In genomic region chr20:2871555-2872303, GRCh38 we compare ENCODE assay signal across 1 cellular context.
A peak's percentile ranks its signal among the peaks of the same experiment; 100 is the strongest.
TF ChIP-seq lines count a peak whose summit lies in the region.

No MANE protein-coding gene starts in this region.

TF ChIP-seq in HepG2, 621 proteins besides CTCF, POLR2A, EP300 and RAD21 (continued from another document and continues in another):
- TF ChIP-seq PRDM10 (CRISPR knock-in tag; IDR thresholded peaks at IDR 0.05; ENCODE audit: low read depth): 0 out of 2 replicates have a peak, but pooled peaks have one; percentile 7
- TF ChIP-seq CEBPG (CRISPR knock-in tag; IDR thresholded peaks at IDR 0.05): no peak
- TF ChIP-seq ZNF782 (CRISPR knock-in tag; IDR thresholded peaks at IDR 0.05; ENCODE audit: borderline replicate concordance): 0 out of 2 replicates have a peak, but pooled peaks have one; percentile 64
- no peak for TF ChIP-seq ZFP1 (CRISPR knock-in tag; IDR thresholded peaks at IDR 0.05)
- no peak for TF ChIP-seq MAF1 (CRISPR knock-in tag; IDR thresholded peaks at IDR 0.05; ENCODE audit: borderline replicate concordance)
- TF ChIP-seq TCF7 (IDR thresholded peaks at IDR 0.05; ENCODE audit: low read depth): no peak
- TF ChIP-seq ZNF30 (CRISPR knock-in tag; IDR thresholded peaks at IDR 0.05): no peak
- peak; percentile 39 for TF ChIP-seq ZNF777 (CRISPR knock-in tag; IDR thresholded peaks at IDR 0.05)
- no peak for TF ChIP-seq ZNF256 (CRISPR knock-in tag; conservative IDR thresholded peaks at IDR 0.05)
- no peak for TF ChIP-seq MAZ (IDR thresholded peaks at IDR 0.05; ENCODE audit: borderline replicate concordance, low read depth, low read length)
- 0 out of 2 replicates have a peak, but pooled peaks have one; percentile 13 for TF ChIP-seq MAZ (CRISPR knock-in tag; IDR thresholded peaks at IDR 0.05; ENCODE audit: low read depth)
- peak; percentile 51 for TF ChIP-seq YY1 (IDR thresholded peaks at IDR 0.05; ENCODE audit: insufficient read depth, insufficient replicate concordance, low read depth, low read length)
- TF ChIP-seq ZBTB44 (CRISPR knock-in tag; IDR thresholded peaks at IDR 0.05): peak; percentile 72; the same call in 1 of the 2 replicates
- 0 out of 2 replicates have a peak, but pooled peaks have one; percentile 49 for TF ChIP-seq ZNF839 (CRISPR knock-in tag; IDR thresholded peaks at IDR 0.05; ENCODE audit: borderline replicate concordance)
- 0 out of 2 replicates have a peak, but pooled peaks have one; percentile 13 for TF ChIP-seq ZNF446 (CRISPR knock-in tag; IDR thresholded peaks at IDR 0.05)
- no peak for TF ChIP-seq ZNF674 (CRISPR knock-in tag; IDR thresholded peaks at IDR 0.05; ENCODE audit: low read depth)
- peak; percentile 40; the same call in 1 of the 2 replicates for TF ChIP-seq SPEN (CRISPR knock-in tag; IDR thresholded peaks at IDR 0.05; ENCODE audit: low read depth)
- TF ChIP-seq HES4 (CRISPR knock-in tag; IDR thresholded peaks at IDR 0.05; ENCODE audit: borderline replicate concordance): peak; percentile 41; the same call in 1 of the 2 replicates
- peak; percentile 52; the same call in 1 of the 2 replicates for TF ChIP-seq ZNF550 (CRISPR knock-in tag; IDR thresholded peaks at IDR 0.05; ENCODE audit: borderline replicate concordance)
- TF ChIP-seq NFAT5 (CRISPR knock-in tag; IDR thresholded peaks at IDR 0.05): no peak
- TF ChIP-seq ZSCAN29 (CRISPR knock-in tag; conservative IDR thresholded peaks at IDR 0.05): no peak
- no peak for TF ChIP-seq ZNF572 (CRISPR knock-in tag; IDR thresholded peaks at IDR 0.05)
- no peak for TF ChIP-seq KLF13 (CRISPR knock-in tag; IDR thresholded peaks at IDR 0.05)
- TF ChIP-seq SAP130 (CRISPR knock-in tag; IDR thresholded peaks at IDR 0.05; ENCODE audit: low read depth): peak; percentile 51
- peak; percentile 4; the same call in 1 of the 2 replicates for TF ChIP-seq ZNF512B (CRISPR knock-in tag; IDR thresholded peaks at IDR 0.05; ENCODE audit: borderline replicate concordance)
- peak; percentile 53; the same call in 1 of the 2 replicates for TF ChIP-seq ZNF451 (CRISPR knock-in tag; IDR thresholded peaks at IDR 0.05)
- TF ChIP-seq JDP2 (CRISPR knock-in tag; IDR thresholded peaks at IDR 0.05; ENCODE audit: borderline replicate concordance): no peak
- no peak for TF ChIP-seq HOXA7 (CRISPR knock-in tag; IDR thresholded peaks at IDR 0.05)
- peak; percentile 6; the same call in 1 of the 2 replicates for TF ChIP-seq HNF1B (CRISPR knock-in tag; IDR thresholded peaks at IDR 0.05)
- TF ChIP-seq EED (CRISPR knock-in tag; IDR thresholded peaks at IDR 0.05): no peak
- 0 out of 2 replicates have a peak, but pooled peaks have one; percentile 15 for TF ChIP-seq GTF3A (CRISPR knock-in tag; conservative IDR thresholded peaks at IDR 0.05)
- TF ChIP-seq MTERF4 (CRISPR knock-in tag; IDR thresholded peaks at IDR 0.05): 0 out of 2 replicates have a peak, but pooled peaks have one; percentile 11
- TF ChIP-seq GTF2F1 (IDR thresholded peaks at IDR 0.05; ENCODE audit: low read length): no peak
